Comparison of ENCODE assay signal across 10 cellular contexts in genomic region chr10:26269754-26270153, GRCh38. TPM values are rescaled to one million over a fixed set of nuclear protein-coding genes. Genes with fewer than 3 reads are reported as not detected.
DNase-seq lines count a peak whose midpoint lies in the region; ATAC-seq, FAIRE-seq and TF ChIP-seq lines count a peak whose summit lies in the region.
"Had no signal": no experiment of that assay in that cellular context is flagged by ENCODE, and none has a peak within 500 bp of the region (broad histone marks: within the 10 kb centered on the region; RNA-seq: fewer than 3 reads in every experiment).

No MANE protein-coding gene starts in this region.

- no peak overlapping the region for H3K27ac Mint-ChIP-seq in astrocyte (ENCODE audit: unreplicated experiment)
- no peak overlapping the region for H3K27ac Mint-ChIP-seq in osteocyte (ENCODE audit: unreplicated experiment)

- H2AFZ ChIP-seq in astrocyte (ENCODE audit: low read depth, low read length), result no peak overlapping the region

- no peaks in the 10 kb centered on the region for H3K4me1 Mint-ChIP-seq in astrocyte (ENCODE audit: low read depth, unreplicated experiment)
- H3K4me1 Mint-ChIP-seq in osteocyte (ENCODE audit: unreplicated experiment), result no peaks in the 10 kb centered on the region

- TF ChIP-seq CTCF in GM12875 (IDR thresholded peaks at IDR 0.05; ENCODE audit: borderline replicate concordance, insufficient read depth, low read depth, low read length) (peak; percentile 15; the same call in 1 of the 2 replicates), astrocyte (IDR thresholded peaks at IDR 0.05; ENCODE audit: insufficient read depth, low read depth, low read length) (peak; percentile 33), osteocyte (IDR thresholded peaks at IDR 0.05) (peak; percentile 17)

- H3K4me3 Mint-ChIP-seq in astrocyte (ENCODE audit: unreplicated experiment) (no peak overlapping the region), osteocyte (ENCODE audit: unreplicated experiment) (no peak overlapping the region)

- no peak overlapping the region for H3K4me2 ChIP-seq in astrocyte (ENCODE audit: low read length)

- no peaks in the 10 kb centered on the region for H3K36me3 ChIP-seq in astrocyte (ENCODE audit: insufficient read depth, low read length)
- H3K36me3 ChIP-seq: SJCRH30 had no signal

- FAIRE-seq in astrocyte (lab: Jason Lieb, UNC), result no peak

- peaks cover 1% of the 10 kb centered on the region for H3K9me3 Mint-ChIP-seq in astrocyte (ENCODE audit: unreplicated experiment)
- no peaks in the 10 kb centered on the region for H3K9me3 Mint-ChIP-seq in osteocyte (ENCODE audit: unreplicated experiment)

- H3K27ac ChIP-seq in astrocyte (ENCODE audit: low read depth, low read length), result no peak overlapping the region
- H3K27ac ChIP-seq: SJCRH30 had no signal

- no peaks in the 10 kb centered on the region for H3K79me2 ChIP-seq in astrocyte (ENCODE audit: insufficient read depth, low read length)

- ATAC-seq in HG03045 (IDR thresholded peaks at IDR 0.05; ENCODE audit: unreplicated experiment) (no peak), HG03439 (IDR thresholded peaks at IDR 0.05; ENCODE audit: unreplicated experiment) (no peak), GM21515 (IDR thresholded peaks at IDR 0.05; ENCODE audit: unreplicated experiment) (no peak)

- DNase-seq in NCI-H1417 treated with DMSO at 0.1 percent for 48 hours (lab: John Stamatoyannopoulos, UW), result peak; percentile 11
- DNase-seq in astrocyte (ENCODE audit: low read depth), result peak; percentile 18
- peak; percentile 11 for DNase-seq in osteocyte (ENCODE audit: extremely low spot score, unreplicated experiment)
- no peak for DNase-seq in hypothalamus (lab: John Stamatoyannopoulos, UW)

- H3K36me3 Mint-ChIP-seq in astrocyte (ENCODE audit: low read depth, unreplicated experiment) (no peaks in the 10 kb centered on the region), osteocyte (ENCODE audit: unreplicated experiment) (no peaks in the 10 kb centered on the region)

- no peaks in the 10 kb centered on the region for H3K9me3 ChIP-seq in astrocyte (ENCODE audit: insufficient read depth, low read depth, low read length)
- H3K9me3 ChIP-seq: SJCRH30 had no signal

- H4K20me1 ChIP-seq in astrocyte (ENCODE audit: insufficient read depth, low read length), result no peaks in the 10 kb centered on the region

- no peaks in the 10 kb centered on the region for H3K4me1 ChIP-seq in astrocyte (ENCODE audit: insufficient read depth, low read length)
- H3K4me1 ChIP-seq: SJCRH30 had no signal

- no peak overlapping the region for H3K9ac ChIP-seq in astrocyte (ENCODE audit: low read length)

- H3K27me3 ChIP-seq in astrocyte (ENCODE audit: insufficient read depth, low read length), result no peaks in the 10 kb centered on the region

- H3K4me3 ChIP-seq in GM12875 (ENCODE audit: low read depth, low read length) (no peak overlapping the region), astrocyte (ENCODE audit: insufficient read depth, low read depth, low read length) (no peak overlapping the region)
- H3K4me3 ChIP-seq: SJCRH30 had no signal

- peaks cover 2% of the 10 kb centered on the region for H3K27me3 Mint-ChIP-seq in astrocyte (ENCODE audit: low read depth, unreplicated experiment)
- H3K27me3 Mint-ChIP-seq in osteocyte (ENCODE audit: unreplicated experiment), result no peaks in the 10 kb centered on the region

RNA-seq across cellular contexts. Expression of gene GAD2, which starts 53.2 kb away (rescaled TPM):
- total RNA-seq in astrocyte, result not detected in 2 replicates
- not detected in 2 replicates for total RNA-seq in osteocyte
- total RNA-seq: SJCRH30, subcutaneous adipose tissue had no signal

Comparison
In these comparisons a context has a peak if more than half of its experiments do, and no peak if none do; other contexts are left out.
1. DNase-seq: peak in NCI-H1417 treated with DMSO at 0.1 percent for 48 hours (single experiment), astrocyte (single experiment) and osteocyte (single experiment); none in hypothalamus (0 of 51).
2. Peak in every context shown above with its lines, with median percentiles within 50 percentile points of each other: CTCF ChIP-seq.